Comparison of ENCODE assay signal across 8 cellular contexts in the genomic region with DNA sequence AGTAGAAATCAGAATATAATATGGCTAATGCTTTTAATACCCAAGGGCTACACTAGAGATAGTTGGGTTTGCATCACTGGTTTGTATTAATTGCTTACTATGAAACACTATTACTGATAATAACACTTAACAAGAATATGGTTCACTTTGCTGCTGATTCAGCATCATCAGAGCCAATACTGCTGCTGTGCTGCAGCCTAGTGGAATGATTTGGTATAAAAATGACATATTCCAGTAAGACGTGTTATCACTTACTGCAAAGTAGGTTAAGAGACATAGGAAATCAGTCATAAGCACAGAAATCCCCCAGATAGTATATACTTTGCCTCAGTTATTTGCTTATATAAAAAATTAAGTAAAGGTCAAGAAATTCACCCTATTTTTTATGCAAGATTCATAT. TPM values are rescaled to one million over a fixed set of nuclear protein-coding genes. Genes with fewer than 3 reads are reported as not detected.
DNase-seq lines count a peak whose midpoint lies in the region; ATAC-seq and TF ChIP-seq lines count a peak whose summit lies in the region.

No MANE protein-coding gene starts in this region.

- no peaks in the 10 kb centered on the region for H3K9me3 ChIP-seq in Peyer's patch

- H3K4me1 ChIP-seq in Peyer's patch = no peaks in the 10 kb centered on the region

- ATAC-seq in HG02623 (IDR thresholded peaks at IDR 0.05; ENCODE audit: unreplicated experiment) (peak; percentile 65), HG03520 (IDR thresholded peaks at IDR 0.05; ENCODE audit: unreplicated experiment) (no peak), GM18861 (IDR thresholded peaks at IDR 0.05; ENCODE audit: unreplicated experiment) (no peak)

- no peaks in the 10 kb centered on the region for H3K36me3 ChIP-seq in Peyer's patch

- H3K4me3 ChIP-seq in AG10803 (ENCODE audit: low read length) (no peak overlapping the region), Peyer's patch (no peak overlapping the region)

- peak; percentile 68 for TF ChIP-seq CTCF in AG10803 (conservative IDR thresholded peaks at IDR 0.05; ENCODE audit: low read length)
- TF ChIP-seq CTCF in Peyer's patch (IDR thresholded peaks at IDR 0.05) = peak in 4 of 6 experiments; percentile 10 to 47 (median 39)

- H3K27ac ChIP-seq in Peyer's patch = no peak overlapping the region

- no peak for TF ChIP-seq POLR2A in Peyer's patch (IDR thresholded peaks at IDR 0.05)

- DNase-seq in AG10803 (ENCODE audit: low read depth) (peak; percentile 31), Peyer's patch (no peak), foreskin melanocyte (peak; percentile 6), activated gamma-delta T cell (lab: John Stamatoyannopoulos, UW) (no peak)
- no peak for DNase-seq in stimulated activated naive CD4-positive, alpha-beta T cell (lab: John Stamatoyannopoulos, UW)

- H3K27me3 ChIP-seq in Peyer's patch = no peaks in the 10 kb centered on the region

RNA-seq across cellular contexts. Expression of gene CDH10, which starts 2.8 kb away (rescaled TPM):
- total RNA-seq in Peyer's patch = not detected

Comparison
In these comparisons a context has a peak if more than half of its experiments do, and no peak if none do; other contexts are left out.
1. DNase-seq: peak in AG10803 (single experiment) and foreskin melanocyte (single experiment); none in Peyer's patch (0 of 3), activated gamma-delta T cell (single experiment) and stimulated activated naive CD4-positive, alpha-beta T cell (0 of 6).